Comparison of ENCODE assay signal across 1 cellular context in genomic region chr19:58278156-58279041, GRCh38.
A peak's percentile ranks its signal among the peaks of the same experiment; 100 is the strongest.
TF ChIP-seq lines count a peak whose summit lies in the region.

TSS of gene ZNF8 (plus strand) at chr19:58278955. CDS start at chr19:58279082, 127 bp downstream.

TF ChIP-seq in K562, 482 proteins besides CTCF, POLR2A, EP300 and RAD21 (continued from another document and continues in another):
- no peak for TF ChIP-seq ZNF277 (CRISPR knock-in tag; IDR thresholded peaks at IDR 0.05; ENCODE audit: borderline replicate concordance)
- TF ChIP-seq CEBPB (tag; IDR thresholded peaks at IDR 0.05), result peak; percentile 74
- TF ChIP-seq PKNOX1 (IDR thresholded peaks at IDR 0.05), result peak; percentile 83
- TF ChIP-seq E2F6 (IDR thresholded peaks at IDR 0.05; ENCODE audit: borderline replicate concordance in 1 of 2, extremely low read depth in 1 of 2, insufficient read depth in 1 of 2, insufficient read length in 1 of 2, low read depth in 1 of 2, low read length in 1 of 2, poor library complexity in 1 of 2, severe bottlenecking in 1 of 2), result peak in 1 of 2 experiments; percentile 48
- TF ChIP-seq E2F8 (IDR thresholded peaks at IDR 0.05; ENCODE audit: low read depth, partially characterized antibody), result peak; percentile 33
- peak; percentile 94 for TF ChIP-seq MYNN (IDR thresholded peaks at IDR 0.05)
- TF ChIP-seq MYNN (CRISPR knock-in tag; IDR thresholded peaks at IDR 0.05), result no peak
- no peak for TF ChIP-seq PTBP1 (IDR thresholded peaks at IDR 0.05; ENCODE audit: low read depth, low read length)
- TF ChIP-seq FOXK2 (conservative IDR thresholded peaks at IDR 0.05 in 1 of 2, IDR thresholded peaks at IDR 0.05 in 1 of 2; ENCODE audit: low read depth in 2 of 2), result peak in 1 of 2 experiments; percentile 15; a peak in 2 of 4 replicates
- TF ChIP-seq HSF4 (CRISPR knock-in tag; IDR thresholded peaks at IDR 0.05; ENCODE audit: borderline replicate concordance), result no peak
- 0 out of 2 replicates have a peak, but pooled peaks have one; percentile 2 for TF ChIP-seq AFF4 (CRISPR knock-in tag; IDR thresholded peaks at IDR 0.05)
- no peak for TF ChIP-seq ZNF609 (CRISPR knock-in tag; IDR thresholded peaks at IDR 0.05; ENCODE audit: borderline replicate concordance)
- peak; percentile 5 for TF ChIP-seq PCBP1 (IDR thresholded peaks at IDR 0.05; ENCODE audit: low read depth, low read length, poor library complexity, severe bottlenecking)
- peak; percentile 86 for TF ChIP-seq KDM5B (IDR thresholded peaks at IDR 0.05; ENCODE audit: insufficient replicate concordance, low read depth, low read length)
- TF ChIP-seq ZFX (CRISPR knock-in tag; IDR thresholded peaks at IDR 0.05), result peak; percentile 76
- TF ChIP-seq EP400 (IDR thresholded peaks at IDR 0.05), result 0 out of 2 replicates have a peak, but pooled peaks have one; percentile 28
- TF ChIP-seq POLR2G (IDR thresholded peaks at IDR 0.05; ENCODE audit: low read depth, low read length), result peak; percentile 90
- TF ChIP-seq GTF2E2 (tag; IDR thresholded peaks at IDR 0.05), result peak; percentile 75; the same call in 1 of the 2 replicates
- TF ChIP-seq STAG1 (CRISPR knock-in tag; IDR thresholded peaks at IDR 0.05; ENCODE audit: borderline replicate concordance), result no peak
- TF ChIP-seq SMC3 (conservative IDR thresholded peaks at IDR 0.05; ENCODE audit: insufficient read depth, low read depth, low read length), result 0 out of 2 replicates have a peak, but pooled peaks have one; percentile 8
- no peak for TF ChIP-seq MCM3 (IDR thresholded peaks at IDR 0.05)
- peak; percentile 25 for TF ChIP-seq TAF9B (IDR thresholded peaks at IDR 0.05; ENCODE audit: partially characterized antibody)
- no peak for TF ChIP-seq TAL1 (IDR thresholded peaks at IDR 0.05)
- peak; percentile 51; the same call in 1 of the 2 replicates for TF ChIP-seq JUND (IDR thresholded peaks at IDR 0.05; ENCODE audit: borderline replicate concordance, low read depth, low read length)
- peak; percentile 18; the same call in 1 of the 3 replicates for TF ChIP-seq JUND (tag; IDR thresholded peaks at IDR 0.05; ENCODE audit: borderline replicate concordance, low read depth, low read length)
- TF ChIP-seq MTA3 (IDR thresholded peaks at IDR 0.05; ENCODE audit: borderline replicate concordance), result peak; percentile 91
- peak; percentile 58 to 68; a peak in 3 of 4 replicates for TF ChIP-seq SIX5 (IDR thresholded peaks at IDR 0.05; ENCODE audit: borderline replicate concordance in 1 of 2, insufficient read depth in 1 of 2, low read depth in 1 of 2, low read length in 2 of 2)
- TF ChIP-seq KLF6 (CRISPR knock-in tag; IDR thresholded peaks at IDR 0.05; ENCODE audit: borderline replicate concordance), result peak; percentile 37; the same call in 1 of the 2 replicates
- peak; percentile 67 for TF ChIP-seq HMGN3 (IDR thresholded peaks at IDR 0.05; ENCODE audit: borderline replicate concordance, extremely low read depth, insufficient read length, low read depth, low read length)
- TF ChIP-seq RB1 (IDR thresholded peaks at IDR 0.05; ENCODE audit: low read depth), result peak; percentile 65; the same call in 1 of the 2 replicates
- peak; percentile 92 to 98 (median 97) for TF ChIP-seq YY1 (IDR thresholded peaks at IDR 0.05; ENCODE audit: borderline replicate concordance in 1 of 3, control insufficient read depth in 1 of 3, extremely low read depth in 1 of 3, insufficient read depth in 3 of 3, insufficient read length in 1 of 3, insufficient replicate concordance in 2 of 3, low read depth in 1 of 3, low read length in 2 of 3)
- peak; percentile 37; the same call in 1 of the 2 replicates for TF ChIP-seq CBFB (CRISPR knock-in tag; IDR thresholded peaks at IDR 0.05)
- peak; percentile 21; the same call in 1 of the 2 replicates for TF ChIP-seq USF1 (CRISPR knock-in tag; IDR thresholded peaks at IDR 0.05)
- peak; percentile 11; the same call in 1 of the 2 replicates for TF ChIP-seq ETS1 (conservative IDR thresholded peaks at IDR 0.05; ENCODE audit: control insufficient read depth, low read depth, low read length)
- TF ChIP-seq GABPA (tag; conservative IDR thresholded peaks at IDR 0.05; ENCODE audit: low read depth), result peak; percentile 52
- TF ChIP-seq POLR3G (IDR thresholded peaks at IDR 0.05; ENCODE audit: extremely low read depth, insufficient read length, insufficient replicate concordance), result no peak
